7 cellular contexts compared by ENCODE assay signal in the genomic region with DNA sequence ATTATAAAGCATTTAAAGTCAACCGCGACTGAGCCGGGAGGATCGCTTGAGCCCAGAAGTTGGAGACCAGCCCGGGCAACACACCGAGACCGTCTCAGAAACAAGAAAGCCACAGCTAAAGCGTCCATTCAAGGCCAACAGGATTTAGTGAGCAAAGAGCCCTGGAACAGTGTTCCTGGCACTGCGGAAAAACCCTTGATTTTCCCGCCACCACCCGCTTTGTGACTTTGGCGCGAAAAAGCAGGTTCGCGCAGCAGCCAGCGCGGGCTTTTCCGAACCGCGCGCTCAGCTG. TPM values are rescaled to one million over a fixed set of nuclear protein-coding genes. Genes with fewer than 3 reads are reported as not detected.
DNase-seq lines count a peak whose midpoint lies in the region; ATAC-seq lines count a peak whose summit lies in the region.

No MANE protein-coding gene starts in this region.

- H3K9me3 Mint-ChIP-seq in activated T-helper 17 cell treated with anti-CD3 and anti-CD28 coated beads, Interleukin-2, amount 50 U/mL, for 72 hours, result no peaks in the 10 kb centered on the region
- no peaks in the 10 kb centered on the region for H3K9me3 Mint-ChIP-seq in stimulated activated naive CD8-positive, alpha-beta T cell treated with anti-CD3 and anti-CD28 coated beads, Interleukin-15, amount 100 ng/mL, for 72 hours

- DNase-seq in stimulated activated naive CD8-positive, alpha-beta T cell treated with anti-CD3 and anti-CD28 coated beads, Interleukin-15, amount 100 ng/mL, for 72 hours, result no peak
- no peak for DNase-seq in stimulated activated CD4-positive, alpha-beta T cell treated with anti-CD3 and anti-CD28 coated beads, Interleukin-12 subunit alpha, Interleukin-12 subunit beta, amount 100 ng/mL, for 4 hours

- H3K4me1 Mint-ChIP-seq in activated T-helper 17 cell treated with anti-CD3 and anti-CD28 coated beads, Interleukin-2, amount 50 U/mL, for 72 hours, result peaks cover 34% of the 10 kb centered on the region
- H3K4me1 Mint-ChIP-seq in stimulated activated naive CD8-positive, alpha-beta T cell treated with anti-CD3 and anti-CD28 coated beads, Interleukin-15, amount 100 ng/mL, for 72 hours, result peaks cover 68% of the 10 kb centered on the region

- no peak for ATAC-seq in activated T-helper 17 cell treated with anti-CD3 and anti-CD28 coated beads, Interleukin-2, amount 50 U/mL, for 72 hours (replicated peaks)
- ATAC-seq in stimulated activated naive CD8-positive, alpha-beta T cell treated with anti-CD3 and anti-CD28 coated beads, Interleukin-15, amount 100 ng/mL, for 72 hours, result no peak
- ATAC-seq in GM18519 (IDR thresholded peaks at IDR 0.05; ENCODE audit: low FRiP score, unreplicated experiment) (no peak), GM21367 (IDR thresholded peaks at IDR 0.05; ENCODE audit: unreplicated experiment) (no peak)

- no peaks in the 10 kb centered on the region for H3K27me3 ChIP-seq in HUES48 (ENCODE audit: control insufficient read depth, insufficient read depth, low read length)

- peak overlapping the region; percentile 97 for H3K4me3 Mint-ChIP-seq in activated T-helper 17 cell treated with anti-CD3 and anti-CD28 coated beads, Interleukin-2, amount 50 U/mL, for 72 hours
- peak overlapping the region; percentile 94 for H3K4me3 Mint-ChIP-seq in stimulated activated naive CD8-positive, alpha-beta T cell treated with anti-CD3 and anti-CD28 coated beads, Interleukin-15, amount 100 ng/mL, for 72 hours

- peak overlapping the region; percentile 96 for H3K27ac ChIP-seq in HUES48 (ENCODE audit: low read depth, low read length)

- no peaks in the 10 kb centered on the region for H3K9me3 ChIP-seq in HUES48 (ENCODE audit: control insufficient read depth, insufficient read depth, low read length)
- no peaks in the 10 kb centered on the region for H3K9me3 ChIP-seq in iPS-18c (ENCODE audit: control insufficient read depth, insufficient read depth, low read length)

- H3K9ac ChIP-seq in HUES48 (ENCODE audit: low read depth, low read length), result peak overlapping the region; percentile 99

- H3K36me3 Mint-ChIP-seq in activated T-helper 17 cell treated with anti-CD3 and anti-CD28 coated beads, Interleukin-2, amount 50 U/mL, for 72 hours (ENCODE audit: low read depth), result peaks cover 62% of the 10 kb centered on the region

- H3K4me3 ChIP-seq in HUES48 (ENCODE audit: low read depth, low read length) (peak overlapping the region; percentile 94), iPS-18c (ENCODE audit: insufficient read depth, low read depth, low read length) (peak overlapping the region; percentile 100)

- H3K27ac Mint-ChIP-seq in activated T-helper 17 cell treated with anti-CD3 and anti-CD28 coated beads, Interleukin-2, amount 50 U/mL, for 72 hours, result peak overlapping the region; percentile 62
- peak overlapping the region; percentile 95 to 97 for H3K27ac Mint-ChIP-seq in stimulated activated naive CD8-positive, alpha-beta T cell treated with anti-CD3 and anti-CD28 coated beads, Interleukin-15, amount 100 ng/mL, for 72 hours

- H3K36me3 ChIP-seq in HUES48 (ENCODE audit: control insufficient read depth, insufficient read depth, low read length), result peaks cover 48% of the 10 kb centered on the region

- H3K4me1 ChIP-seq in HUES48 (ENCODE audit: control insufficient read depth, insufficient read depth, low read length), result peaks cover 21% of the 10 kb centered on the region

- no peaks in the 10 kb centered on the region for H3K27me3 Mint-ChIP-seq in activated T-helper 17 cell treated with anti-CD3 and anti-CD28 coated beads, Interleukin-2, amount 50 U/mL, for 72 hours
- no peaks in the 10 kb centered on the region for H3K27me3 Mint-ChIP-seq in stimulated activated naive CD8-positive, alpha-beta T cell treated with anti-CD3 and anti-CD28 coated beads, Interleukin-15, amount 100 ng/mL, for 72 hours

RNA-seq across cellular contexts. Expression of a gene that starts 0.7 kb away (rescaled TPM):
- total RNA-seq in activated T-helper 17 cell treated with anti-CD3 and anti-CD28 coated beads, Interleukin-2, amount 50 U/mL, for 72 hours, result 100 to 1,000 TPM; 346 to 572 TPM

RNA-seq across cellular contexts. Expression of a gene that starts 6.2 kb away (rescaled TPM):
- 10 to 100 TPM; 50.6 to 64.2 TPM for total RNA-seq in activated T-helper 17 cell treated with anti-CD3 and anti-CD28 coated beads, Interleukin-2, amount 50 U/mL, for 72 hours

RNA-seq across cellular contexts. Expression of a gene that starts 7.7 kb away (rescaled TPM):
- 10 to 100 TPM; 53.8 to 70.5 TPM for total RNA-seq in activated T-helper 17 cell treated with anti-CD3 and anti-CD28 coated beads, Interleukin-2, amount 50 U/mL, for 72 hours
